Comparison of ENCODE assay signal across 8 cellular contexts in genomic region chr6:34182751-34183531, GRCh38. TPM values are rescaled to one million over a fixed set of nuclear protein-coding genes. Genes with fewer than 3 reads are reported as not detected.
A peak's percentile ranks its signal among the peaks of the same experiment; 100 is the strongest.
DNase-seq lines count a peak whose midpoint lies in the region; ATAC-seq, FAIRE-seq and TF ChIP-seq lines count a peak whose summit lies in the region.

No MANE protein-coding gene starts in this region.

- no peaks in the 10 kb centered on the region for H3K79me2 ChIP-seq in GM12878 (ENCODE audit: control insufficient read depth, insufficient read depth, low read length)

- H3K27me3 ChIP-seq in GM12878 (replicated peaks in 1 of 2; ENCODE audit: control insufficient read depth in 2 of 2, insufficient read depth in 2 of 2, low read length in 1 of 2) (no peaks in the 10 kb centered on the region), right cardiac atrium (ENCODE audit: control insufficient read depth, insufficient read depth) (no peaks in the 10 kb centered on the region)

- FAIRE-seq in GM19239 (lab: Jason Lieb, UNC) (peak; percentile 87), GM12878 (lab: Jason Lieb, UNC) (peak; percentile 97)

- no peaks in the 10 kb centered on the region for H3K36me3 ChIP-seq in GM12878 (ENCODE audit: control insufficient read depth in 2 of 2, insufficient read depth in 2 of 2, low read length in 1 of 2)

- H3K27ac ChIP-seq in GM12878 (ENCODE audit: control insufficient read depth, insufficient read depth) (peak overlapping the region; percentile 89), right cardiac atrium (ENCODE audit: low read length) (no peak overlapping the region)

- ATAC-seq in GM12878 (peak; percentile 82), HG02981 (IDR thresholded peaks at IDR 0.05; ENCODE audit: unreplicated experiment) (no peak), right cardiac atrium (no peak)

- DNase-seq in GM19239 (ENCODE audit: insufficient read length, low spot score) (peak; percentile 69), GM12878 (ENCODE audit: low read depth, low spot score) (peak; percentile 34), glomerular visceral epithelial cell (ENCODE audit: extremely low spot score) (no peak), COLO829 (ENCODE audit: low spot score) (no peak), right cardiac atrium (no peak)
- DNase-seq in stimulated activated CD4-positive, alpha-beta T cell treated with anti-CD3 and anti-CD28 coated beads, Interleukin-4, amount 100 ng/mL, for 48 hours (ENCODE audit: low read depth in 2 of 2), result peak; percentile 38 to 59

- no peak for TF ChIP-seq CTCF in GM12878 (IDR thresholded peaks at IDR 0.05 in 2 of 3, conservative IDR thresholded peaks at IDR 0.05 in 1 of 3; ENCODE audit: control insufficient read depth in 2 of 3, extremely low read depth in 1 of 3, insufficient read depth in 1 of 3, low read depth in 3 of 3, low read length in 3 of 3)

- H3K9me3 Mint-ChIP-seq in T-helper 1 cell treated with Interleukin-12 subunit alpha and Interleukin-12 subunit beta and Interleukin-4 antibody, amounts not matched to agents 30 μg/mL and 1 μg/mL, for 36 hours, result peaks cover 14% of the 10 kb centered on the region

- H3K4me1 Mint-ChIP-seq in T-helper 1 cell treated with Interleukin-12 subunit alpha and Interleukin-12 subunit beta and Interleukin-4 antibody, amounts not matched to agents 30 μg/mL and 1 μg/mL, for 36 hours (ENCODE audit: low read depth), result peaks cover 13% of the 10 kb centered on the region

- peak overlapping the region; percentile 61 for H3K4me3 Mint-ChIP-seq in T-helper 1 cell treated with Interleukin-12 subunit alpha and Interleukin-12 subunit beta and Interleukin-4 antibody, amounts not matched to agents 30 μg/mL and 1 μg/mL, for 36 hours

- in situ Hi-C loops in GM12878 (cut with MboI), result no loop called here

- peak overlapping the region; percentile 52; the same call in 1 of the 2 replicates for H3K4me3 ChIP-seq in GM12878
- no peak overlapping the region for H3K4me3 ChIP-seq in right cardiac atrium (ENCODE audit: low read length)

- WGBS in GM12878 (ENCODE audit: insufficient coverage, insufficient replicate concordance, low lambda C conversion rate, missing lambda C conversion rate), result 4% methylated on average over 8 of the region's 8 CpGs
- 71% methylated on average over 8 of the region's 8 CpGs for WGBS in right cardiac atrium

- peak overlapping the region; percentile 61 for H3K9ac ChIP-seq in GM12878 (ENCODE audit: control insufficient read depth, insufficient read depth, low read length)

- CTCF ChIA-PET in GM12878 (lab: Yijun Ruan, JAX), result interaction anchor here (0.6 to 1.6 kb wide), 3 partner anchors 13 to 67 kb away, joined by 3 to 5 read pairs (median 3); no protein-coding TSS in a partner anchor

- H3K27me3 Mint-ChIP-seq in T-helper 1 cell treated with Interleukin-12 subunit alpha and Interleukin-12 subunit beta and Interleukin-4 antibody, amounts not matched to agents 30 μg/mL and 1 μg/mL, for 36 hours (ENCODE audit: low read depth), result no peaks in the 10 kb centered on the region

- POLR2A ChIA-PET in GM12878 (lab: Charles Lee), result no interaction called here

- H3K4me2 ChIP-seq in GM12878 (ENCODE audit: control insufficient read depth, insufficient read depth), result peak overlapping the region; percentile 85

- SMC1A ChIA-PET in GM12878 (lab: Charles Lee; ENCODE audit: uncharacterized antibody, unreplicated experiment), result interaction anchor here (1.0 to 2.3 kb wide), 2 partner anchors 12 to 232 kb away, joined by 3 to 6 read pairs; no protein-coding TSS in a partner anchor

- peak overlapping the region; percentile 77 for H3K27ac Mint-ChIP-seq in T-helper 1 cell treated with Interleukin-12 subunit alpha and Interleukin-12 subunit beta and Interleukin-4 antibody, amounts not matched to agents 30 μg/mL and 1 μg/mL, for 36 hours

- H3K9me3 ChIP-seq in GM12878 (replicated peaks; ENCODE audit: control insufficient read depth, insufficient read depth, low read length), result peaks cover 11% of the 10 kb centered on the region
- no peaks in the 10 kb centered on the region for H3K9me3 ChIP-seq in right cardiac atrium (ENCODE audit: control insufficient read depth, low read length)

- RAD21 ChIA-PET in GM12878 (lab: Charles Lee; ENCODE audit: unreplicated experiment), result interaction anchor here (1.4 kb wide), 1 partner anchor 13 kb away, joined by 4 read pairs; no protein-coding TSS in a partner anchor

- H4K20me1 ChIP-seq in GM12878 (ENCODE audit: control insufficient read depth, insufficient read depth), result no peaks in the 10 kb centered on the region

- TF ChIP-seq RAD21 in GM12878 (IDR thresholded peaks at IDR 0.05; ENCODE audit: insufficient read depth, low read depth, low read length), result no peak

- peaks cover 8% of the 10 kb centered on the region for H3K36me3 Mint-ChIP-seq in T-helper 1 cell treated with Interleukin-12 subunit alpha and Interleukin-12 subunit beta and Interleukin-4 antibody, amounts not matched to agents 30 μg/mL and 1 μg/mL, for 36 hours (ENCODE audit: low read depth)

- H3K4me1 ChIP-seq in GM12878 (ENCODE audit: control insufficient read depth, insufficient read depth, low read length), result peaks cover 11% of the 10 kb centered on the region
- H3K4me1 ChIP-seq in right cardiac atrium (ENCODE audit: control insufficient read depth, insufficient read depth, low read length), result no peaks in the 10 kb centered on the region

- no TSS peak for BruUV-seq in GM12878 (replicated peaks; lab: Mats Ljungman, UMichigan)

- peak overlapping the region; percentile 97 for H2AFZ ChIP-seq in GM12878 (ENCODE audit: control insufficient read depth, low read depth, low read length)

- peak; percentile 51; the same call in 1 of the 2 replicates for TF ChIP-seq POLR2A in GM12878 (IDR thresholded peaks at IDR 0.05; ENCODE audit: low read depth, low read length)

- intact Hi-C loops in GM12878 (cut with micrococcal nuclease; ENCODE audit: unreplicated experiment), result no loop called here
- intact Hi-C loops in right cardiac atrium (cut with DNase I), result no loop called here

- TF ChIP-seq EP300 in GM12878 (IDR thresholded peaks at IDR 0.05; ENCODE audit: borderline replicate concordance in 1 of 2, control insufficient read depth in 1 of 2, low read depth in 2 of 2, low read length in 2 of 2), result no peak

TF ChIP-seq in GM12878, 131 proteins besides CTCF, POLR2A, EP300 and RAD21 (continues in another document):
- TF ChIP-seq MAX (IDR thresholded peaks at IDR 0.05; ENCODE audit: low read depth, low read length) (no peak), ATF2 (IDR thresholded peaks at IDR 0.05; ENCODE audit: low read length) (0 out of 2 replicates have a peak, but pooled peaks have one; percentile 18)

RNA-seq across cellular contexts. Expression of gene GRM4, which starts 37.1 kb away (rescaled TPM):
- 0.10 TPM in 1 of 2 replicates, not detected in the other for total RNA-seq in GM12878 (2013; cell fraction: nucleolus; rRNA removed)
- total RNA-seq in GM12878 (2014; rRNA removed), result under 0.01 and 0.11 TPM in 2 replicates
- 0.22 TPM in 1 of 2 replicates, not detected in the other for total RNA-seq in GM12878 (2014; rRNA removed; fragmentation: Illumina TruSeq; extraction: Trizol)
- 0.16 and 0.31 TPM in 2 replicates for total RNA-seq in GM12878 (2021)
- 0.16 TPM for polyA plus RNA-seq in GM12878 (2011; ENCODE audit: low read depth)
- polyA plus RNA-seq in GM12878 (2011; rRNA removed), result 0.03 TPM in 1 of 2 replicates, not detected in the other
- 0.01 and 0.05 TPM in 2 replicates for polyA plus RNA-seq in GM12878 (2011; cell fraction: cytosol; rRNA removed)
- polyA plus RNA-seq in GM12878 (2011; cell fraction: nucleus; rRNA removed), result 0.20 and 0.39 TPM in 2 replicates
- 0.16 and 0.21 TPM in 2 replicates for polyA plus RNA-seq in GM12878 (2012)
- 0.01 TPM in 1 of 2 replicates, not detected in the other for polyA plus RNA-seq in GM12878 (2014; fragmentation: Illumina TruSeq; extraction: Trizol)
- not detected for polyA plus RNA-seq in GM12878 (2014; fragmentation: Nextera tagmentation; extraction: Ambion mirVana)
- 0.01 and 0.05 TPM in 2 replicates for polyA plus RNA-seq in GM12878 (2014; rRNA removed)
- under 1 TPM; 0.04 TPM for polyA plus RNA-seq in GM12878 (2016; fragmentation: Nextera tagmentation; extraction: Ambion mirVana)
- 0.22 TPM in 1 of 2 replicates, not detected in the other for polyA minus RNA-seq in GM12878 (2011; rRNA and poly(A)+ RNA removed)
- polyA minus RNA-seq in GM12878 (2011; cell fraction: cytosol; rRNA and poly(A)+ RNA removed), result not detected in 2 replicates
- under 0.01 and 0.19 TPM in 2 replicates for polyA minus RNA-seq in GM12878 (2011; cell fraction: nucleus; rRNA and poly(A)+ RNA removed)
- not detected for total RNA-seq in right cardiac atrium
- polyA plus RNA-seq in right cardiac atrium, result not detected

RNA-seq across cellular contexts. Expression of gene HMGA1, which starts 53.7 kb away (rescaled TPM):
- 34.9 and 35.0 TPM in 2 replicates for total RNA-seq in GM12878 (2013; cell fraction: nucleolus; rRNA removed)
- 417 and 479 TPM in 2 replicates for total RNA-seq in GM12878 (2014; rRNA removed)
- total RNA-seq in GM12878 (2014; rRNA removed; fragmentation: Illumina TruSeq; extraction: Trizol), result 220 and 264 TPM in 2 replicates
- 867 and 885 TPM in 2 replicates for total RNA-seq in GM12878 (2021)
- polyA plus RNA-seq in GM12878 (2011; ENCODE audit: low read depth), result 85.7 TPM
- 39.7 and 110 TPM in 2 replicates for polyA plus RNA-seq in GM12878 (2011; rRNA removed)
- 154 and 186 TPM in 2 replicates for polyA plus RNA-seq in GM12878 (2011; cell fraction: cytosol; rRNA removed)
- polyA plus RNA-seq in GM12878 (2011; cell fraction: nucleus; rRNA removed), result 132 and 185 TPM in 2 replicates
- polyA plus RNA-seq in GM12878 (2012), result 247 and 313 TPM in 2 replicates
- polyA plus RNA-seq in GM12878 (2014; fragmentation: Illumina TruSeq; extraction: Trizol), result 176 and 537 TPM in 2 replicates
- 10 to 100 TPM; 13.4 to 38.0 TPM for polyA plus RNA-seq in GM12878 (2014; fragmentation: Nextera tagmentation; extraction: Ambion mirVana)
- polyA plus RNA-seq in GM12878 (2014; rRNA removed), result 555 and 628 TPM in 2 replicates
- 100 to 1,000 TPM; 692 to 739 TPM for polyA plus RNA-seq in GM12878 (2016; fragmentation: Nextera tagmentation; extraction: Ambion mirVana)
- polyA minus RNA-seq in GM12878 (2011; rRNA and poly(A)+ RNA removed), result 32.6 and 67.6 TPM in 2 replicates
- 96.9 and 109 TPM in 2 replicates for polyA minus RNA-seq in GM12878 (2011; cell fraction: cytosol; rRNA and poly(A)+ RNA removed)
- 20.3 and 35.7 TPM in 2 replicates for polyA minus RNA-seq in GM12878 (2011; cell fraction: nucleus; rRNA and poly(A)+ RNA removed)
- total RNA-seq in right cardiac atrium, result 10 to 100 TPM; 34.5 to 43.0 (median 39.0) TPM
- polyA plus RNA-seq in right cardiac atrium, result 29.7 TPM

Comparison
In these comparisons a context has a peak if more than half of its experiments do, and no peak if none do; other contexts are left out.
1. DNase-seq: peak in GM19239 (single experiment), GM12878 (single experiment) and stimulated activated CD4-positive, alpha-beta T cell treated with anti-CD3 and anti-CD28 coated beads, Interleukin-4, amount 100 ng/mL, for 48 hours (2 of 2); none in glomerular visceral epithelial cell (single experiment), COLO829 (single experiment) and right cardiac atrium (0 of 3).